ENCODE assay signal across 11 cellular contexts in genomic region chr12:2804390-2805145, GRCh38. TPM values are rescaled to one million over a fixed set of nuclear protein-coding genes. Genes with fewer than 3 reads are reported as not detected.
DNase-seq lines count a peak whose midpoint lies in the region; ATAC-seq and TF ChIP-seq lines count a peak whose summit lies in the region.
"Had no signal": no experiment of that assay in that cellular context is flagged by ENCODE, and none has a peak within 500 bp of the region (broad histone marks: within the 10 kb centered on the region; RNA-seq: fewer than 3 reads in every experiment).

No MANE protein-coding gene starts in this region.

- H3K4me3 Mint-ChIP-seq in stimulated activated naive B cell treated with anti-CD40 and anti-IgM and Interleukin-4, amounts not matched to agents 10 μg/mL and 1 μg/mL and 100 μg/mL, for 72 hours = peak overlapping the region in 1 of 2 donors; percentile 18

- WGBS in adrenal gland, 4 donors = 49 to 54% (median 52%) methylated on average over 5 of the region's 5 CpGs
- 65 to 72% methylated on average over 5 of the region's 5 CpGs for WGBS in upper lobe of left lung, 2 donors

- H3K4me3 ChIP-seq in adrenal gland = no peak overlapping the region
- H3K4me3 ChIP-seq in right atrium auricular region = no peak overlapping the region
- H3K4me3 ChIP-seq in upper lobe of left lung = no peak overlapping the region
- H3K4me3 ChIP-seq: suprapubic skin had no signal

- TF ChIP-seq POLR2A in adrenal gland (IDR thresholded peaks at IDR 0.05) (no peak), upper lobe of left lung (IDR thresholded peaks at IDR 0.05) (no peak)

- TF ChIP-seq CTCF in adrenal gland (IDR thresholded peaks at IDR 0.05) (no peak), right atrium auricular region (IDR thresholded peaks at IDR 0.05) (no peak), upper lobe of left lung (IDR thresholded peaks at IDR 0.05) (no peak)

- H3K4me1 ChIP-seq in adrenal gland (replicated peaks in 1 of 2) (no peaks in the 10 kb centered on the region), right atrium auricular region (peaks cover 0 to 25% of the 10 kb centered on the region in 2 donors), upper lobe of left lung (no peaks in the 10 kb centered on the region)

- DNase-seq in NCI-H82 (lab: John Stamatoyannopoulos, UW) (peak; percentile 25), NCI-H82 treated with DMSO at 0.1 percent for 48 hours (lab: John Stamatoyannopoulos, UW; ENCODE audit: unreplicated experiment) (no peak), adrenal gland (peak in 6 of 7 donors; percentile 65 to 81 (median 78)), right atrium auricular region (ENCODE audit: low spot score) (peak; percentile 64), upper lobe of left lung (no peak)
- DNase-seq in stimulated activated naive B cell treated with anti-CD40 and anti-IgM and Interleukin-4, amounts not matched to agents 10 μg/mL and 1 μg/mL and 100 μg/mL, for 72 hours = no peak
- DNase-seq in stimulated activated naive CD4-positive, alpha-beta T cell (lab: John Stamatoyannopoulos, UW) = no peak

- no peaks in the 10 kb centered on the region for H3K9me3 Mint-ChIP-seq in stimulated activated naive B cell treated with anti-CD40 and anti-IgM and Interleukin-4, amounts not matched to agents 10 μg/mL and 1 μg/mL and 100 μg/mL, for 72 hours

- H3K36me3 Mint-ChIP-seq in stimulated activated naive B cell treated with anti-CD40 and anti-IgM and Interleukin-4, amounts not matched to agents 10 μg/mL and 1 μg/mL and 100 μg/mL, for 72 hours = peaks cover 40 to 58% of the 10 kb centered on the region in 2 donors

- no peaks in the 10 kb centered on the region for H3K27me3 Mint-ChIP-seq in stimulated activated naive B cell treated with anti-CD40 and anti-IgM and Interleukin-4, amounts not matched to agents 10 μg/mL and 1 μg/mL and 100 μg/mL, for 72 hours

- peak overlapping the region; percentile 95 for H3K27ac Mint-ChIP-seq in stimulated activated naive B cell treated with anti-CD40 and anti-IgM and Interleukin-4, amounts not matched to agents 10 μg/mL and 1 μg/mL and 100 μg/mL, for 72 hours

- H3K27me3 ChIP-seq in adrenal gland = no peaks in the 10 kb centered on the region
- H3K27me3 ChIP-seq in right atrium auricular region = no peaks in the 10 kb centered on the region
- no peaks in the 10 kb centered on the region for H3K27me3 ChIP-seq in upper lobe of left lung
- H3K27me3 ChIP-seq: suprapubic skin had no signal

- intact Hi-C loops in adrenal gland (cut with DNase I) = no loop called here

- peaks cover 28 to 36% of the 10 kb centered on the region in 2 donors for H3K4me1 Mint-ChIP-seq in stimulated activated naive B cell treated with anti-CD40 and anti-IgM and Interleukin-4, amounts not matched to agents 10 μg/mL and 1 μg/mL and 100 μg/mL, for 72 hours

- H3K27ac ChIP-seq in adrenal gland (peak overlapping the region in 2 of 5 donors; percentile 18 to 55), right atrium auricular region (peak overlapping the region; percentile 41 to 44), upper lobe of left lung (no peak overlapping the region)
- H3K27ac ChIP-seq: suprapubic skin had no signal

- no peak for TF ChIP-seq EP300 in upper lobe of left lung (IDR thresholded peaks at IDR 0.05)

- peaks cover 0 to 57% of the 10 kb centered on the region in 2 donors for H3K36me3 ChIP-seq in adrenal gland (replicated peaks in 1 of 2)
- peaks cover 52% of the 10 kb centered on the region for H3K36me3 ChIP-seq in right atrium auricular region
- H3K36me3 ChIP-seq in upper lobe of left lung = peaks cover 25 to 63% (median 44%) of the 10 kb centered on the region in 4 donors

- ATAC-seq in stimulated activated naive B cell treated with anti-CD40 and anti-IgM and Interleukin-4, amounts not matched to agents 10 μg/mL and 1 μg/mL and 100 μg/mL, for 72 hours (replicated peaks) = peak; percentile 27 to 59
- ATAC-seq in upper lobe of left lung (ENCODE audit: low FRiP score in 2 of 2) (no peak), HG02588 (IDR thresholded peaks at IDR 0.05; ENCODE audit: unreplicated experiment) (no peak)

- H3K9me3 ChIP-seq in adrenal gland (replicated peaks in 1 of 3) (no peaks in the 10 kb centered on the region), right atrium auricular region (no peaks in the 10 kb centered on the region), upper lobe of left lung (no peaks in the 10 kb centered on the region)
- H3K9me3 ChIP-seq: suprapubic skin had no signal

RNA-seq across cellular contexts. Expression of gene ITFG2, which starts 7.9 kb away (rescaled TPM):
- total RNA-seq in adrenal gland (10 to 100 TPM; 20.3 to 46.2 (median 25.5) TPM), right atrium auricular region (10 to 100 TPM; 12.7 to 13.7 TPM), upper lobe of left lung (100 to 1,000 TPM in 1 of 6 donors, 10 to 100 TPM in 5; 34.0 to 388 (median 41.0) TPM)
- 10 to 100 TPM; 28.8 to 63.0 (median 47.7) TPM for polyA plus RNA-seq in adrenal gland

RNA-seq across cellular contexts. Expression of gene FKBP4, which starts 9.8 kb away (rescaled TPM):
- 100 to 1,000 TPM in 1 of 8 donors, 10 to 100 TPM in 7; 29.8 to 110 (median 55.1) TPM for total RNA-seq in adrenal gland
- polyA plus RNA-seq in adrenal gland = 10 to 100 TPM; 18.9 to 83.4 (median 26.5) TPM
- 10 to 100 TPM; 25.6 to 29.2 TPM for total RNA-seq in right atrium auricular region
- total RNA-seq in upper lobe of left lung = 10 to 100 TPM; 19.1 to 62.8 (median 29.8) TPM

RNA-seq across cellular contexts. Expression of gene NRIP2, which starts 30.3 kb away (rescaled TPM):
- total RNA-seq in adrenal gland (1 to 10 TPM in 7 of 8 donors, under 1 TPM in 1; 0.87 to 9.1 (median 2.5) TPM), right atrium auricular region (1 to 10 TPM in 1 of 2 donors, under 1 TPM in 1; 0.59 to 3.0 TPM), upper lobe of left lung (under 1 TPM in 2 of 6 donors, not detected in 4; 0.23 to 0.74 TPM)
- 1 to 10 TPM; 1.9 to 5.9 (median 5.5) TPM for polyA plus RNA-seq in adrenal gland
- polyA plus RNA-seq: BJ had no signal

RNA-seq across cellular contexts. Expression of gene TEX52, which starts 52.3 kb away (rescaled TPM):
- total RNA-seq in adrenal gland (not detected), right atrium auricular region (not detected), upper lobe of left lung (not detected)
- not detected for polyA plus RNA-seq in adrenal gland
- total RNA-seq: dermis microvascular lymphatic vessel endothelial cell, suprapubic skin had no signal
- polyA plus RNA-seq: BJ had no signal

Comparison
In these comparisons a context has a peak if more than half of its experiments do, and no peak if none do; other contexts are left out.
1. DNase-seq: peak in NCI-H82 (single experiment), adrenal gland (6 of 7) and right atrium auricular region (single experiment); none in NCI-H82 treated with DMSO at 0.1 percent for 48 hours (single experiment), stimulated activated naive B cell treated with anti-CD40 and anti-IgM and Interleukin-4, amounts not matched to agents 10 μg/mL and 1 μg/mL and 100 μg/mL, for 72 hours (single experiment), upper lobe of left lung (0 of 2) and stimulated activated naive CD4-positive, alpha-beta T cell (0 of 6).
2. H3K27ac ChIP-seq: peak in right atrium auricular region (2 of 2); none in upper lobe of left lung (0 of 4).
3. ATAC-seq: peak in stimulated activated naive B cell treated with anti-CD40 and anti-IgM and Interleukin-4, amounts not matched to agents 10 μg/mL and 1 μg/mL and 100 μg/mL, for 72 hours (2 of 2); none in upper lobe of left lung (0 of 2) and HG02588 (single experiment).